10 cellular contexts compared by ENCODE assay signal in the genomic region with DNA sequence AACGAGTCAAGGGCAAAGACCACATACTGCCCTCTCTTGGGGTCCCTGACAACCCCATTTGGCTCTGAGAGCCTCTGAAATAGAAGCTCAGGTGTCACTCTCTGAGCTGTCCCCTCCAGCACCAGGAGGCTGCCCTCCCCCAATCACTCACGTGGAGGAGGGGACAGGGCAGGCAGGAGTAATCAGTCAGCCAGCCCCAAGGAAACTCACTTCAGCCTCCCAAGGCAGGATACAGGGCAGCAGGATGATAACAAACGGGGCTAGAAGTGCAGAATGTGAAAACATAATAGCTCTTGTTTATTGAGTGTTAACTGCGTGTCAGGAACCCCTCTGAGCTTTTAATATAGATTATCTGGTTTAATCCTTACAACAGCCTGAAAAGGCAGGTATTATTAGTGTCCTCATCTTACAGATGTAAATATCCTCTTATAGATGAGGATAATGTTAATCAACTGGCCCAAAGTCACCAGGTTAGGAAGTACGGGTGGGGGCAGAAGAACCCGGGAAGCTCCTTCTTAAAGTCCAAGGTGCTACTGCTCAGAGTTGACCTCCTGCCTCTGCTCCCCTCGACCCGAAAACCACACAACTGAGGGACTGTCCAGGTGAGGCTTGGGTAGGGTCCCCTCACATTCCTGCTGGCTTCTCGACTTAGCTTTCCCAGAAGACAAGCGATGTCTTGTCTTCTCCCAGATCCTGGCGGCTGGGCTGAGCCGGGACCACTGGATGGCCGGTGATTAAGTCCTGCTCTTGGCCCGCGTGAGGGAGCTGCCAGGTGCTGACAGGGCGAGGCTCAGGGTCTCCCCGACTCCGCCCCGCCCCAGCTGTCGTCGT. TPM values are rescaled to one million over a fixed set of nuclear protein-coding genes. Genes with fewer than 3 reads are reported as not detected.
DNase-seq lines count a peak whose midpoint lies in the region; ATAC-seq and TF ChIP-seq lines count a peak whose summit lies in the region.
"Had no signal": no experiment of that assay in that cellular context is flagged by ENCODE, and none has a peak within 500 bp of the region (broad histone marks: within the 10 kb centered on the region; RNA-seq: fewer than 3 reads in every experiment).

No MANE protein-coding gene starts in this region.

- in situ Hi-C loops in HAP-1 (cut with MboI; ENCODE audit: low sequenced_read_pairs): no loop called here

- H3K4me1 ChIP-seq in HAP-1 (peaks cover 15% of the 10 kb centered on the region), thyroid gland (peaks cover 19 to 39% of the 10 kb centered on the region in 2 donors)

- H3K27me3 ChIP-seq in AG04450 (ENCODE audit: control insufficient read depth, insufficient read depth, low read length): peaks cover 29% of the 10 kb centered on the region
- H3K27me3 ChIP-seq in HAP-1 (ENCODE audit: low read depth): peaks cover 9% of the 10 kb centered on the region
- peaks cover 14% of the 10 kb centered on the region for H3K27me3 ChIP-seq in thyroid gland

- DNase-seq in AG04450 (ENCODE audit: low read depth, low spot score) (no peak), HAP-1 (ENCODE audit: low spot score in 2 of 2) (peak in 1 of 2 experiments; percentile 31), WTC11 (ENCODE audit: low spot score) (no peak), islet precursor cell (peak; percentile 68), NCI-H1092 treated with DMSO at 0.1 percent for 48 hours (lab: John Stamatoyannopoulos, UW) (no peak), thyroid gland (no peak)
- DNase-seq in stimulated activated CD4-positive, alpha-beta T cell treated with anti-CD3 and anti-CD28 coated beads, Interleukin-15, amount 100 ng/mL, for 24 hours: no peak
- DNase-seq in stimulated activated CD4-positive, alpha-beta T cell treated with anti-CD3 and anti-CD28 coated beads, Interleukin-4, amount 100 ng/mL, for 1 hour: no peak
- DNase-seq: activated gamma-delta T cell treated with Interleukin-2 at 50 U/mL for 16 hours, NCI-H524 treated with DMSO at 0.1 percent for 48 hours had no signal

- H3K4me1 Mint-ChIP-seq in WTC11: peaks cover 32% of the 10 kb centered on the region

- POLR2A ChIA-PET in AG04450 (lab: Yijun Ruan, JAX): interaction anchor here (0.6 kb wide), 1 partner anchor 89 kb away, joined by 3 read pairs; no protein-coding TSS in a partner anchor
- POLR2A ChIA-PET in WTC11 (lab: Charles Lee): interaction anchor here (1.1 to 1.7 kb wide), 2 partner anchors 9 to 94 kb away, joined by 4 to 6 read pairs; no protein-coding TSS in a partner anchor

- TF ChIP-seq CTCF in AG04450 (IDR thresholded peaks at IDR 0.05; ENCODE audit: low read depth, low read length) (no peak), WTC11 (IDR thresholded peaks at IDR 0.05) (no peak), thyroid gland (IDR thresholded peaks at IDR 0.05) (no peak)

- H3K4me3 ChIP-seq in AG04450 (ENCODE audit: low read depth, low read length) (peak overlapping the region; percentile 7; the same call in 1 of the 2 replicates), HAP-1 (peak overlapping the region; percentile 32), thyroid gland (replicated peaks in 1 of 3) (no peak overlapping the region)

- H3K27ac ChIP-seq in AG04450 (ENCODE audit: low read depth, low read length) (peak overlapping the region; percentile 11), thyroid gland (no peak overlapping the region)

- no peak for ATAC-seq in WTC11

- H3K9me3 ChIP-seq in AG04450 (ENCODE audit: control insufficient read depth, insufficient read depth, low read length) (peaks cover 14% of the 10 kb centered on the region; the same call in 1 of the 2 replicates), HAP-1 (no peaks in the 10 kb centered on the region), thyroid gland (no peaks in the 10 kb centered on the region)

- H3K36me3 Mint-ChIP-seq in WTC11: no peaks in the 10 kb centered on the region

- intact Hi-C loops in thyroid gland (cut with DNase I): no loop called here

- no peak for TF ChIP-seq POLR2A in thyroid gland (IDR thresholded peaks at IDR 0.05)

- 6 to 8% methylated on average over 13 to 21 of the region's 21 CpGs for WGBS in thyroid gland, 2 donors

- H3K4me3 Mint-ChIP-seq in WTC11: peak overlapping the region; percentile 69

- H3K36me3 ChIP-seq in HAP-1 (replicated peaks) (no peaks in the 10 kb centered on the region; the same call in none of the 2 replicates), thyroid gland (no peaks in the 10 kb centered on the region)

- no peak overlapping the region for H3K27ac Mint-ChIP-seq in WTC11

- H3K27me3 Mint-ChIP-seq in WTC11 (ENCODE audit: low read depth): peaks cover 64% of the 10 kb centered on the region

- CTCF ChIA-PET in AG04450 (lab: Charles Lee) (interaction anchor here (0.6 to 3.5 kb wide), 29 partner anchors 11 to 363 kb away, joined by 3 to 36 read pairs (median 4); partner anchors contain the start of gene ATG13), WTC11 (lab: Charles Lee) (interaction anchor here (0.5 to 6.6 kb wide), 49 partner anchors 9 to 308 kb away, joined by 3 to 96 read pairs (median 5); partner anchors contain the start of genes DGKZ and MDK)

- H3K9me3 Mint-ChIP-seq in WTC11: no peaks in the 10 kb centered on the region

TF ChIP-seq in WTC11, 78 proteins besides CTCF, POLR2A, EP300 and RAD21:
- TF ChIP-seq NFE2L1 (CRISPR knock-in tag; IDR thresholded peaks at IDR 0.05): no peak
- TF ChIP-seq TEAD4 (CRISPR knock-in tag; IDR thresholded peaks at IDR 0.05): peak; percentile 45; the same call in 1 of the 2 replicates

RNA-seq across cellular contexts. Expression of gene CHRM4, which starts 2.7 kb away (rescaled TPM):
- 0.11 TPM in 1 of 2 replicates, not detected in the other for polyA plus RNA-seq in AG04450 (2011; rRNA removed)
- not detected in 2 replicates for polyA minus RNA-seq in AG04450 (2011; rRNA and poly(A)+ RNA removed)
- total RNA-seq in WTC11 (2021): 0.62 to 0.85 TPM (median 0.62 TPM) in 3 replicates
- under 1 TPM in 1 of 4 donors, not detected in 3; 0.22 TPM for total RNA-seq in thyroid gland

RNA-seq across cellular contexts. Expression of gene MDK, which starts 7.4 kb away (rescaled TPM):
- polyA plus RNA-seq in AG04450 (2011; rRNA removed): 445 and 578 TPM in 2 replicates
- 66.6 and 91.2 TPM in 2 replicates for polyA minus RNA-seq in AG04450 (2011; rRNA and poly(A)+ RNA removed)
- total RNA-seq in WTC11 (2021) (560 to 611 TPM (median 602 TPM) in 3 replicates), thyroid gland (10 to 100 TPM in 3 of 4 donors, 1 to 10 TPM in 1; 3.3 to 24.3 (median 16.7) TPM)

RNA-seq across cellular contexts. Expression of gene DGKZ, which starts 41.6 kb away (rescaled TPM):
- 15.8 and 23.2 TPM in 2 replicates for polyA plus RNA-seq in AG04450 (2011; rRNA removed)
- polyA minus RNA-seq in AG04450 (2011; rRNA and poly(A)+ RNA removed): 28.1 and 32.6 TPM in 2 replicates
- total RNA-seq in WTC11 (2021): 107 to 139 TPM (median 115 TPM) in 3 replicates
- 10 to 100 TPM; 29.7 to 53.5 (median 41.8) TPM for total RNA-seq in thyroid gland

Comparison
In these comparisons a context has a peak if more than half of its experiments do, and no peak if none do; other contexts are left out.
1. H3K4me3 ChIP-seq: peak in AG04450 (single experiment) and HAP-1 (single experiment); none in thyroid gland (0 of 3).
2. RNA of gene MDK, which starts 7.4 kb away (total RNA-seq): 560 to 611 TPM in WTC11; 3.3 to 24.3 TPM in thyroid gland; every median in the first group is over 10 times any median in the second.